Comparison of ENCODE assay signal across 16 cellular contexts in the genomic region with DNA sequence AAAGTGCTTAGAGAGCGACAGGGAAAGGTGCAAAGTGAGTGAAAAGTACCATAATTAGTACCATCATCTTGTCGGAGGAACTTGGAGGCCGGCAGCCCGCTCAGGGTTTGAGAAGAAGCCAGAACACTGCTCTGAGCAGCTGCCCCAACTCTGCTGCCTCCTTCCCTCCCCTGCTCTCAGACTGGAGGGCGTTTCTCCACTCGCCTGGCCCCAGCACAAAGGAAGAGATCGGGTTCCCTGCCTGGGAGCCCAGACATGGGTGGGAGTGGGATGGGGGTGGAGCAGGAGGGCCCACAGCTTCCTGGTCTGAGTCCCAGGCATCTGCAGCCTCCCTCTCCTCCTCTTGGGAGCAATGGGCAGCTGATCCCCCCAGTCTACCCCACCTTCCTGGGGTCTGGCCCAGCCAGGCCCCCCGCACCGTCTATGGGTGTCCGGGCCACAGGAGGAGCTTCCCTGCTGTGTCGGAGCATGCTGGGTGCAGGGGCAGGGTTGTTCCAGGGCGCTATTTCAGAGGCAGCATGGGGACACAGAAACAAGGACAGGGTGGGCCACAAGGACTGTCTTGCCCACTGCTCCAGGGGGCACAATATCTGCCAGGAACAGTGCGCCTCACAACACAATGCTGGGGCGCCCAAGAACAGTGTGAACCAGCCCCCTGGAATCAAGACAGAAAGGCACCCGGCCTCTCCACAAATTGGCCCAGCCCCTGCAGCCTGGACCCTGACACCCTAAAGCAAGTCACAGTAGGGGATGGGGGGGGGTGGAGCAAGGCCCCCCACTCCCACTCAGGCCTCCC. TPM values are rescaled to one million over a fixed set of nuclear protein-coding genes. Genes with fewer than 3 reads are reported as not detected.
DNase-seq lines count a peak whose midpoint lies in the region; ATAC-seq, FAIRE-seq and TF ChIP-seq lines count a peak whose summit lies in the region.
"Had no signal": no experiment of that assay in that cellular context is flagged by ENCODE, and none has a peak within 500 bp of the region (broad histone marks: within the 10 kb centered on the region; RNA-seq: fewer than 3 reads in every experiment).

No MANE protein-coding gene starts in this region.

- peak overlapping the region; percentile 58 for H3K27ac Mint-ChIP-seq in activated T-helper 2 cell treated with anti-CD3 and anti-CD28 coated beads, Interferon-gamma antibody, Interleukin-2, Interleukin-4, amounts not matched to agents 10 μg/mL and 5 μg/mL and 100 μg/mL, durations not matched to agents 14 hours and 24 hours and 36 hours
- H3K27ac Mint-ChIP-seq: endodermal cell, immature natural killer cell had no signal

- peak overlapping the region; percentile 89 for H3K27ac ChIP-seq in ACC112 (ENCODE audit: low read depth, low read length)
- H3K27ac ChIP-seq in lower lobe of right lung, result peak overlapping the region; percentile 11
- H3K27ac ChIP-seq in kidney (ENCODE audit: low read depth in 2 of 2, low read length in 2 of 2), result no peak overlapping the region
- H3K27ac ChIP-seq: psoas muscle, tibial artery had no signal

- H3K36me3 ChIP-seq in ACC112 (ENCODE audit: insufficient read depth, low read length), result no peaks in the 10 kb centered on the region; the same call in 1 of the 2 replicates
- H3K36me3 ChIP-seq in lower lobe of right lung, result no peaks in the 10 kb centered on the region
- H3K36me3 ChIP-seq in kidney (ENCODE audit: control insufficient read depth in 1 of 2, insufficient read depth in 2 of 2, low read length in 2 of 2), result no peaks in the 10 kb centered on the region
- H3K36me3 ChIP-seq: gastroesophageal sphincter, tibial artery had no signal

- peaks cover 50% of the 10 kb centered on the region for H3K4me1 Mint-ChIP-seq in activated T-helper 2 cell treated with anti-CD3 and anti-CD28 coated beads, Interferon-gamma antibody, Interleukin-2, Interleukin-4, amounts not matched to agents 10 μg/mL and 5 μg/mL and 100 μg/mL, durations not matched to agents 14 hours and 24 hours and 36 hours (ENCODE audit: low read depth)

- no peak for ATAC-seq in lower lobe of right lung
- ATAC-seq: gastroesophageal sphincter, psoas muscle had no signal

- no peak overlapping the region for H3K9ac ChIP-seq in kidney (ENCODE audit: low read length in 2 of 2)

- TF ChIP-seq CTCF in lower lobe of right lung (IDR thresholded peaks at IDR 0.05), result no peak
- TF ChIP-seq CTCF in kidney (IDR thresholded peaks at IDR 0.05; ENCODE audit: borderline replicate concordance, extremely low read depth, insufficient read depth), result no peak

- H2AFZ ChIP-seq in ACC112 (ENCODE audit: low read length, unreplicated experiment), result no peak overlapping the region

- FAIRE-seq in kidney (lab: Jason Lieb, UNC), result no peak

- peak overlapping the region; percentile 99 for H3K4me3 Mint-ChIP-seq in activated T-helper 2 cell treated with anti-CD3 and anti-CD28 coated beads, Interferon-gamma antibody, Interleukin-2, Interleukin-4, amounts not matched to agents 10 μg/mL and 5 μg/mL and 100 μg/mL, durations not matched to agents 14 hours and 24 hours and 36 hours (ENCODE audit: low read depth)
- H3K4me3 Mint-ChIP-seq: central memory CD8-positive, alpha-beta T cell; endodermal cell; immature natural killer cell had no signal

- peak; percentile 50 for DNase-seq in Daoy (ENCODE audit: low read depth)
- DNase-seq in activated T-helper 2 cell treated with anti-CD3 and anti-CD28 coated beads, Interferon-gamma antibody, Interleukin-2, Interleukin-4, amounts not matched to agents 10 μg/mL and 5 μg/mL and 100 μg/mL, durations not matched to agents 14 hours and 24 hours and 36 hours (ENCODE audit: low spot score), result no peak
- DNase-seq in lower lobe of right lung, result no peak
- DNase-seq in medulla oblongata (ENCODE audit: extremely low spot score), result no peak
- no peak for DNase-seq in NCI-H146 treated with DMSO at 0.1 percent for 48 hours (lab: John Stamatoyannopoulos, UW; ENCODE audit: unreplicated experiment)
- no peak for DNase-seq in kidney
- DNase-seq: activated CD4-positive, alpha-beta T cell treated with anti-CD3 and anti-CD28 coated beads, Interleukin-2, amount 50 U/mL, for 1 hour; endodermal cell; immature natural killer cell; NCI-H187 treated with DMSO at 0.1 percent for 48 hours; NCI-H82; psoas muscle; tibial artery had no signal

- intact Hi-C loops in activated T-helper 2 cell treated with anti-CD3 and anti-CD28 coated beads, Interferon-gamma antibody, Interleukin-2, Interleukin-4, amounts not matched to agents 10 μg/mL and 5 μg/mL and 100 μg/mL, durations not matched to agents 14 hours and 24 hours and 36 hours (cut with micrococcal nuclease), result no loop called here
- intact Hi-C loops in lower lobe of right lung (cut with DNase I) (no loop called here), kidney (cut with DNase I) (no loop called here)

- peaks cover 19% of the 10 kb centered on the region for H3K79me2 ChIP-seq in ACC112 (ENCODE audit: control insufficient read depth, insufficient read depth, low read length, unreplicated experiment)

- peaks cover 42% of the 10 kb centered on the region for H3K4me1 ChIP-seq in ACC112 (ENCODE audit: control insufficient read depth, insufficient read depth, low read length, unreplicated experiment)
- peaks cover 20% of the 10 kb centered on the region for H3K4me1 ChIP-seq in lower lobe of right lung
- peaks cover 0 to 7% of the 10 kb centered on the region in 2 donors for H3K4me1 ChIP-seq in kidney (ENCODE audit: control insufficient read depth in 1 of 2, insufficient read depth in 1 of 2, low read depth in 1 of 2, low read length in 2 of 2)

- no peaks in the 10 kb centered on the region for H3K9me3 ChIP-seq in lower lobe of right lung
- no peaks in the 10 kb centered on the region for H3K9me3 ChIP-seq in kidney (ENCODE audit: control insufficient read depth in 1 of 2, low read length in 2 of 2)
- H3K9me3 ChIP-seq: gastroesophageal sphincter, psoas muscle, tibial artery had no signal

- peaks cover 63% of the 10 kb centered on the region for H3K36me3 Mint-ChIP-seq in activated T-helper 2 cell treated with anti-CD3 and anti-CD28 coated beads, Interferon-gamma antibody, Interleukin-2, Interleukin-4, amounts not matched to agents 10 μg/mL and 5 μg/mL and 100 μg/mL, durations not matched to agents 14 hours and 24 hours and 36 hours (ENCODE audit: low read depth)
- H3K36me3 Mint-ChIP-seq: immature natural killer cell had no signal

- H3K9me3 Mint-ChIP-seq in activated T-helper 2 cell treated with anti-CD3 and anti-CD28 coated beads, Interferon-gamma antibody, Interleukin-2, Interleukin-4, amounts not matched to agents 10 μg/mL and 5 μg/mL and 100 μg/mL, durations not matched to agents 14 hours and 24 hours and 36 hours, result no peaks in the 10 kb centered on the region
- H3K9me3 Mint-ChIP-seq: central memory CD8-positive, alpha-beta T cell; endodermal cell; immature natural killer cell had no signal

- H3K4me3 ChIP-seq in ACC112 (ENCODE audit: low read depth, low read length) (no peak overlapping the region), lower lobe of right lung (no peak overlapping the region), kidney (ENCODE audit: low read length in 2 of 2) (no peak overlapping the region)
- H3K4me3 ChIP-seq: gastroesophageal sphincter, psoas muscle, tibial artery had no signal

- H3K27me3 Mint-ChIP-seq in activated T-helper 2 cell treated with anti-CD3 and anti-CD28 coated beads, Interferon-gamma antibody, Interleukin-2, Interleukin-4, amounts not matched to agents 10 μg/mL and 5 μg/mL and 100 μg/mL, durations not matched to agents 14 hours and 24 hours and 36 hours (ENCODE audit: low read depth), result no peaks in the 10 kb centered on the region

- H3K27me3 ChIP-seq in ACC112 (ENCODE audit: insufficient read depth, low read length), result no peaks in the 10 kb centered on the region
- peaks cover 14% of the 10 kb centered on the region for H3K27me3 ChIP-seq in lower lobe of right lung (ENCODE audit: low read depth)

RNA-seq across cellular contexts. Expression of a gene that starts 4.8 kb away (rescaled TPM):
- total RNA-seq in Daoy (2014; rRNA removed; shearing (Covaris generic)), result 33.3 and 35.2 TPM in 2 replicates
- total RNA-seq in activated T-helper 2 cell treated with anti-CD3 and anti-CD28 coated beads, Interferon-gamma antibody, Interleukin-2, Interleukin-4, amounts not matched to agents 10 μg/mL and 5 μg/mL and 100 μg/mL, durations not matched to agents 14 hours and 24 hours and 36 hours, result 919 and 932 TPM in 2 replicates
- total RNA-seq in lower lobe of right lung (3.1 TPM), kidney (10.7 TPM)
- polyA plus RNA-seq in kidney (ENCODE audit: insufficient read depth, low read depth, low replicate concordance), result 0.67 TPM

RNA-seq across cellular contexts. Expression of a gene that starts 24.9 kb away (rescaled TPM):
- 0.06 TPM in 1 of 2 replicates, not detected in the other for total RNA-seq in Daoy (2014; rRNA removed; shearing (Covaris generic))
- total RNA-seq in activated T-helper 2 cell treated with anti-CD3 and anti-CD28 coated beads, Interferon-gamma antibody, Interleukin-2, Interleukin-4, amounts not matched to agents 10 μg/mL and 5 μg/mL and 100 μg/mL, durations not matched to agents 14 hours and 24 hours and 36 hours, result 148 and 152 TPM in 2 replicates
- total RNA-seq in lower lobe of right lung (1.1 TPM), kidney (1.2 TPM)
- 0.56 TPM for polyA plus RNA-seq in kidney (ENCODE audit: insufficient read depth, low read depth, low replicate concordance)
- total RNA-seq: endodermal cell had no signal

RNA-seq across cellular contexts. Expression of a gene that starts 47.5 kb away (rescaled TPM):
- total RNA-seq in Daoy (2014; rRNA removed; shearing (Covaris generic)), result 5.9 and 10.3 TPM in 2 replicates
- 11.1 TPM in 2 replicates for total RNA-seq in activated T-helper 2 cell treated with anti-CD3 and anti-CD28 coated beads, Interferon-gamma antibody, Interleukin-2, Interleukin-4, amounts not matched to agents 10 μg/mL and 5 μg/mL and 100 μg/mL, durations not matched to agents 14 hours and 24 hours and 36 hours
- 16.2 TPM for total RNA-seq in lower lobe of right lung
- total RNA-seq in kidney, result 16.5 TPM
- polyA plus RNA-seq in kidney (ENCODE audit: insufficient read depth, low read depth, low replicate concordance), result 71.7 TPM

Comparison
In these comparisons a context has a peak if more than half of its experiments do, and no peak if none do; other contexts are left out.
1. H3K27ac ChIP-seq: peak in ACC112 (single experiment) and lower lobe of right lung (single experiment); none in kidney (0 of 2).
2. RNA of a gene that starts 4.8 kb away (total RNA-seq): 919 to 932 TPM in activated T-helper 2 cell treated with anti-CD3 and anti-CD28 coated beads, Interferon-gamma antibody, Interleukin-2, Interleukin-4, amounts not matched to agents 10 μg/mL and 5 μg/mL and 100 μg/mL, durations not matched to agents 14 hours and 24 hours and 36 hours; 33.3 to 35.2 TPM in Daoy, 10.7 TPM in kidney (single experiment) and 3.1 TPM in lower lobe of right lung (single experiment); every median in the first group is over 10 times any median in the second.
3. RNA of a gene that starts 24.9 kb away (total RNA-seq): 148 to 152 TPM in activated T-helper 2 cell treated with anti-CD3 and anti-CD28 coated beads, Interferon-gamma antibody, Interleukin-2, Interleukin-4, amounts not matched to agents 10 μg/mL and 5 μg/mL and 100 μg/mL, durations not matched to agents 14 hours and 24 hours and 36 hours; 1.2 TPM in kidney (single experiment), 1.1 TPM in lower lobe of right lung (single experiment) and 0.06 TPM in Daoy; every median in the first group is over 10 times any median in the second.